ENCODE assay signal across 1 cellular context in genomic region chr10:124791378-124792348, GRCh38.
TF ChIP-seq lines count a peak whose summit lies in the region.

EEF1AKMT2 (minus strand) TSS chr10:124791887; CDS start chr10:124791833, 54 bp downstream.

TF ChIP-seq in K562, 482 proteins besides CTCF, POLR2A, EP300 and RAD21 (continued from another document and continues in another):
- TF ChIP-seq, protein P1, sequence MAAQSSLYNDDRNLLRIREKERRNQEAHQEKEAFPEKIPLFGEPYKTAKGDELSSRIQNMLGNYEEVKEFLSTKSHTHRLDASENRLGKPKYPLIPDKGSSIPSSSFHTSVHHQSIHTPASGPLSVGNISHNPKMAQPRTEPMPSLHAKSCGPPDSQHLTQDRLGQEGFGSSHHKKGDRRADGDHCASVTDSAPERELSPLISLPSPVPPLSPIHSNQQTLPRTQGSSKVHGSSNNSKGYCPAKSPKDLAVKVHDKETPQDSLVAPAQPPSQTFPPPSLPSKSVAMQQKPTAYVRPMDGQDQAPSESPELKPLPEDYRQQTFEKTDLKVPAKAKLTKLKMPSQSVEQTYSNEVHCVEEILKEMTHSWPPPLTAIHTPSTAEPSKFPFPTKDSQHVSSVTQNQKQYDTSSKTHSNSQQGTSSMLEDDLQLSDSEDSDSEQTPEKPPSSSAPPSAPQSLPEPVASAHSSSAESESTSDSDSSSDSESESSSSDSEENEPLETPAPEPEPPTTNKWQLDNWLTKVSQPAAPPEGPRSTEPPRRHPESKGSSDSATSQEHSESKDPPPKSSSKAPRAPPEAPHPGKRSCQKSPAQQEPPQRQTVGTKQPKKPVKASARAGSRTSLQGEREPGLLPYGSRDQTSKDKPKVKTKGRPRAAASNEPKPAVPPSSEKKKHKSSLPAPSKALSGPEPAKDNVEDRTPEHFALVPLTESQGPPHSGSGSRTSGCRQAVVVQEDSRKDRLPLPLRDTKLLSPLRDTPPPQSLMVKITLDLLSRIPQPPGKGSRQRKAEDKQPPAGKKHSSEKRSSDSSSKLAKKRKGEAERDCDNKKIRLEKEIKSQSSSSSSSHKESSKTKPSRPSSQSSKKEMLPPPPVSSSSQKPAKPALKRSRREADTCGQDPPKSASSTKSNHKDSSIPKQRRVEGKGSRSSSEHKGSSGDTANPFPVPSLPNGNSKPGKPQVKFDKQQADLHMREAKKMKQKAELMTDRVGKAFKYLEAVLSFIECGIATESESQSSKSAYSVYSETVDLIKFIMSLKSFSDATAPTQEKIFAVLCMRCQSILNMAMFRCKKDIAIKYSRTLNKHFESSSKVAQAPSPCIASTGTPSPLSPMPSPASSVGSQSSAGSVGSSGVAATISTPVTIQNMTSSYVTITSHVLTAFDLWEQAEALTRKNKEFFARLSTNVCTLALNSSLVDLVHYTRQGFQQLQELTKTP (IDR thresholded peaks at IDR 0.05; ENCODE audit: low read depth in 1 of 2, partially characterized antibody in 2 of 2), result no peak
- TF ChIP-seq HEY1 (CRISPR knock-in tag; IDR thresholded peaks at IDR 0.05; ENCODE audit: borderline replicate concordance), result no peak
- TF ChIP-seq ZNF143 (CRISPR knock-in tag; IDR thresholded peaks at IDR 0.05), result 0 out of 2 replicates have a peak, but pooled peaks have one; percentile 35
- TF ChIP-seq ZNF239 (CRISPR knock-in tag; IDR thresholded peaks at IDR 0.05), result no peak
- no peak for TF ChIP-seq RBM17 (IDR thresholded peaks at IDR 0.05; ENCODE audit: borderline replicate concordance, low read depth, low read length)
- no peak for TF ChIP-seq BRF1 (IDR thresholded peaks at IDR 0.05; ENCODE audit: borderline replicate concordance, extremely low read depth, insufficient read length)
- TF ChIP-seq MCM7 (IDR thresholded peaks at IDR 0.05), result no peak
- TF ChIP-seq DEAF1 (CRISPR knock-in tag; IDR thresholded peaks at IDR 0.05), result no peak
- TF ChIP-seq IRF2 (CRISPR knock-in tag; IDR thresholded peaks at IDR 0.05), result no peak; the same call in 1 of the 2 replicates
- no peak for TF ChIP-seq ZNF764 (CRISPR knock-in tag; IDR thresholded peaks at IDR 0.05; ENCODE audit: low read depth)
- no peak for TF ChIP-seq NFATC3 (IDR thresholded peaks at IDR 0.05)
- TF ChIP-seq ZNF707 (CRISPR knock-in tag; conservative IDR thresholded peaks at IDR 0.05), result no peak
- TF ChIP-seq, protein P2, sequence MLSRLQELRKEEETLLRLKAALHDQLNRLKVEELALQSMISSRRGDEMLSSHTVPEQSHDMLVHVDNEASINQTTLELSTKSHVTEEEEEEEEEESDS (CRISPR knock-in tag; IDR thresholded peaks at IDR 0.05), result no peak
- TF ChIP-seq MAFF (IDR thresholded peaks at IDR 0.05; ENCODE audit: low read length), result no peak
- TF ChIP-seq GTF2F1 (IDR thresholded peaks at IDR 0.05; ENCODE audit: low read depth, low read length), result no peak
- 0 out of 4 replicates have a peak, but pooled peaks of 1 of the 2 experiments have one; percentile 34 for TF ChIP-seq HDAC1 (IDR thresholded peaks at IDR 0.05)
- no peak for TF ChIP-seq ZSCAN29 (IDR thresholded peaks at IDR 0.05)
- no peak for TF ChIP-seq KAT2B (IDR thresholded peaks at IDR 0.05; ENCODE audit: low read depth, low read length)
- TF ChIP-seq, protein P3, sequence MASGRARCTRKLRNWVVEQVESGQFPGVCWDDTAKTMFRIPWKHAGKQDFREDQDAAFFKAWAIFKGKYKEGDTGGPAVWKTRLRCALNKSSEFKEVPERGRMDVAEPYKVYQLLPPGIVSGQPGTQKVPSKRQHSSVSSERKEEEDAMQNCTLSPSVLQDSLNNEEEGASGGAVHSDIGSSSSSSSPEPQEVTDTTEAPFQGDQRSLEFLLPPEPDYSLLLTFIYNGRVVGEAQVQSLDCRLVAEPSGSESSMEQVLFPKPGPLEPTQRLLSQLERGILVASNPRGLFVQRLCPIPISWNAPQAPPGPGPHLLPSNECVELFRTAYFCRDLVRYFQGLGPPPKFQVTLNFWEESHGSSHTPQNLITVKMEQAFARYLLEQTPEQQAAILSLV (tag; IDR thresholded peaks at IDR 0.05), result no peak
- no peak for TF ChIP-seq JUNB (CRISPR knock-in tag; conservative IDR thresholded peaks at IDR 0.05)
- TF ChIP-seq ILF3 (IDR thresholded peaks at IDR 0.05; ENCODE audit: borderline replicate concordance), result no peak
- no peak for TF ChIP-seq ARHGAP35 (IDR thresholded peaks at IDR 0.05; ENCODE audit: partially characterized antibody)
- TF ChIP-seq XRCC5 (IDR thresholded peaks at IDR 0.05; ENCODE audit: low read depth, low read length), result peak; percentile 66; the same call in 1 of the 2 replicates
- no peak for TF ChIP-seq ZBTB11 (CRISPR knock-in tag; IDR thresholded peaks at IDR 0.05)
- no peak for TF ChIP-seq SIX5 (IDR thresholded peaks at IDR 0.05; ENCODE audit: borderline replicate concordance in 1 of 2, insufficient read depth in 1 of 2, low read depth in 1 of 2, low read length in 2 of 2)
- TF ChIP-seq SMARCA5 (IDR thresholded peaks at IDR 0.05), result no peak
- TF ChIP-seq MCM3 (IDR thresholded peaks at IDR 0.05), result no peak
- TF ChIP-seq EZH2 (IDR thresholded peaks at IDR 0.05; ENCODE audit: borderline replicate concordance, low read depth, low read length), result no peak
- TF ChIP-seq, protein P4, sequence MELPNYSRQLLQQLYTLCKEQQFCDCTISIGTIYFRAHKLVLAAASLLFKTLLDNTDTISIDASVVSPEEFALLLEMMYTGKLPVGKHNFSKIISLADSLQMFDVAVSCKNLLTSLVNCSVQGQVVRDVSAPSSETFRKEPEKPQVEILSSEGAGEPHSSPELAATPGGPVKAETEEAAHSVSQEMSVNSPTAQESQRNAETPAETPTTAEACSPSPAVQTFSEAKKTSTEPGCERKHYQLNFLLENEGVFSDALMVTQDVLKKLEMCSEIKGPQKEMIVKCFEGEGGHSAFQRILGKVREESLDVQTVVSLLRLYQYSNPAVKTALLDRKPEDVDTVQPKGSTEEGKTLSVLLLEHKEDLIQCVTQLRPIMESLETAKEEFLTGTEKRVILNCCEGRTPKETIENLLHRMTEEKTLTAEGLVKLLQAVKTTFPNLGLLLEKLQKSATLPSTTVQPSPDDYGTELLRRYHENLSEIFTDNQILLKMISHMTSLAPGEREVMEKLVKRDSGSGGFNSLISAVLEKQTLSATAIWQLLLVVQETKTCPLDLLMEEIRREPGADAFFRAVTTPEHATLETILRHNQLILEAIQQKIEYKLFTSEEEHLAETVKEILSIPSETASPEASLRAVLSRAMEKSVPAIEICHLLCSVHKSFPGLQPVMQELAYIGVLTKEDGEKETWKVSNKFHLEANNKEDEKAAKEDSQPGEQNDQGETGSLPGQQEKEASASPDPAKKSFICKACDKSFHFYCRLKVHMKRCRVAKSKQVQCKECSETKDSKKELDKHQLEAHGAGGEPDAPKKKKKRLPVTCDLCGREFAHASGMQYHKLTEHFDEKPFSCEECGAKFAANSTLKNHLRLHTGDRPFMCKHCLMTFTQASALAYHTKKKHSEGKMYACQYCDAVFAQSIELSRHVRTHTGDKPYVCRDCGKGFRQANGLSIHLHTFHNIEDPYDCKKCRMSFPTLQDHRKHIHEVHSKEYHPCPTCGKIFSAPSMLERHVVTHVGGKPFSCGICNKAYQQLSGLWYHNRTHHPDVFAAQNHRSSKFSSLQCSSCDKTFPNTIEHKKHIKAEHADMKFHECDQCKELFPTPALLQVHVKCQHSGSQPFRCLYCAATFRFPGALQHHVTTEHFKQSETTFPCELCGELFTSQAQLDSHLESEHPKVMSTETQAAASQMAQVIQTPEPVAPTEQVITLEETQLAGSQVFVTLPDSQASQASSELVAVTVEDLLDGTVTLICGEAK (IDR thresholded peaks at IDR 0.05), result no peak
- TF ChIP-seq, protein P4 (CRISPR knock-in tag; IDR thresholded peaks at IDR 0.05), result no peak
- 0 out of 2 replicates have a peak, but pooled peaks have one; percentile 54 for TF ChIP-seq CREB1 (IDR thresholded peaks at IDR 0.05)
- no peak for TF ChIP-seq CREB1 (CRISPR knock-in tag; IDR thresholded peaks at IDR 0.05)
- no peak for TF ChIP-seq CAMTA2 (CRISPR knock-in tag; conservative IDR thresholded peaks at IDR 0.05)
- TF ChIP-seq U2AF2 (optimal IDR thresholded peaks at IDR 0.05; ENCODE audit: low read depth, low read length), result no peak
- no peak for TF ChIP-seq DMBX1 (CRISPR knock-in tag; IDR thresholded peaks at IDR 0.05; ENCODE audit: borderline replicate concordance)
- TF ChIP-seq CXXC5 (CRISPR knock-in tag; IDR thresholded peaks at IDR 0.05), result peak; percentile 89
- TF ChIP-seq, protein P5, sequence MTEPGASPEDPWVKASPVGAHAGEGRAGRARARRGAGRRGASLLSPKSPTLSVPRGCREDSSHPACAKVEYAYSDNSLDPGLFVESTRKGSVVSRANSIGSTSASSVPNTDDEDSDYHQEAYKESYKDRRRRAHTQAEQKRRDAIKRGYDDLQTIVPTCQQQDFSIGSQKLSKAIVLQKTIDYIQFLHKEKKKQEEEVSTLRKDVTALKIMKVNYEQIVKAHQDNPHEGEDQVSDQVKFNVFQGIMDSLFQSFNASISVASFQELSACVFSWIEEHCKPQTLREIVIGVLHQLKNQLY (CRISPR knock-in tag; conservative IDR thresholded peaks at IDR 0.05), result no peak
- TF ChIP-seq ZNF512 (tag; IDR thresholded peaks at IDR 0.05), result no peak
- no peak for TF ChIP-seq BHLHE40 (IDR thresholded peaks at IDR 0.05; ENCODE audit: low read length)
- no peak for TF ChIP-seq DDX20 (tag; IDR thresholded peaks at IDR 0.05; ENCODE audit: low read depth)
- no peak for TF ChIP-seq ZNF780A (CRISPR knock-in tag; IDR thresholded peaks at IDR 0.05)
- TF ChIP-seq ETV5 (CRISPR knock-in tag; IDR thresholded peaks at IDR 0.05; ENCODE audit: low read depth), result no peak; the same call in 1 of the 2 replicates
- no peak for TF ChIP-seq MAFK (IDR thresholded peaks at IDR 0.05; ENCODE audit: low read length)
- TF ChIP-seq ZBTB7A (IDR thresholded peaks at IDR 0.05; ENCODE audit: borderline replicate concordance, control insufficient read depth, low read depth, low read length), result peak; percentile 86
- no peak for TF ChIP-seq ZNF75A (CRISPR knock-in tag; IDR thresholded peaks at IDR 0.05)
